ENCODE assay signal across 19 cellular contexts in genomic region chr1:37570528-37571334, GRCh38. TPM values are rescaled to one million over a fixed set of nuclear protein-coding genes. Genes with fewer than 3 reads are reported as not detected.
DNase-seq lines count a peak whose midpoint lies in the region; ATAC-seq, FAIRE-seq and TF ChIP-seq lines count a peak whose summit lies in the region.
"Had no signal": no experiment of that assay in that cellular context is flagged by ENCODE, and none has a peak within 500 bp of the region (broad histone marks: within the 10 kb centered on the region; RNA-seq: fewer than 3 reads in every experiment).

No MANE protein-coding gene starts in this region.

- ATAC-seq in T-helper 17 cell (no peak), K562 (no peak), HG03354 (IDR thresholded peaks at IDR 0.05; ENCODE audit: poor library complexity, severe bottlenecking, unreplicated experiment) (no peak)
- ATAC-seq: GM23338, PC-3 had no signal

- peaks cover 5% of the 10 kb centered on the region for H3K9me1 ChIP-seq in K562 (ENCODE audit: control insufficient read depth, insufficient read depth, low read length)

- DNase-seq in activated naive CD4-positive, alpha-beta T cell (lab: John Stamatoyannopoulos, UW) = no peak
- DNase-seq in T-helper 17 cell = no peak
- no peak for DNase-seq in activated T-helper 1 cell treated with anti-CD3 and anti-CD28 coated beads, Interleukin-12 subunit alpha, Interleukin-12 subunit beta, Interleukin-2, Interleukin-4 antibody, amounts not matched to agents 30 ng/mL and 10 ng/mL and 1 ng/mL, durations not matched to agents 14 hours and 24 hours and 36 hours (ENCODE audit: low spot score)
- DNase-seq in K562 (ENCODE audit: extremely low read depth in 1 of 4, low spot score in 3 of 4) = no peak
- no peak for DNase-seq in amniotic stem cell (lab: John Stamatoyannopoulos, UW)
- no peak for DNase-seq in GM20000 (ENCODE audit: low spot score)
- DNase-seq: Caco-2, DMS153, NCI-H1436 treated with DMSO at 0.1 percent for 48 hours, NCI-H2081, NCI-H774, PC-3 had no signal

- POLR2A ChIA-PET in K562 (lab: Yijun Ruan, JAX) = interaction anchor here (1.0 kb wide), 1 partner anchor 14 kb away, joined by 3 read pairs; no protein-coding TSS in a partner anchor

- no peaks in the 10 kb centered on the region for H3K79me2 ChIP-seq in K562 (ENCODE audit: control insufficient read depth, insufficient read depth, low read length)

- H2AFZ ChIP-seq in K562 (ENCODE audit: low read depth, low read length) = no peak overlapping the region
- H2AFZ ChIP-seq: GM23338 had no signal

- in situ Hi-C loops in K562 (cut with MboI) = no loop called here

- H3K9me3 ChIP-seq in T-helper 17 cell (ENCODE audit: control insufficient read depth, low read length, poor library complexity, severe bottlenecking) = no peaks in the 10 kb centered on the region
- H3K9me3 ChIP-seq in K562 (replicated peaks; ENCODE audit: control insufficient read depth, insufficient read depth, low read depth, low read length) = no peaks in the 10 kb centered on the region
- H3K9me3 ChIP-seq: Caco-2 had no signal

- peaks cover 97% of the 10 kb centered on the region for H3K36me3 ChIP-seq in K562 (ENCODE audit: control insufficient read depth, insufficient read depth, low read length)

- H3K9me3 Mint-ChIP-seq in activated naive CD4-positive, alpha-beta T cell treated with anti-CD3 and anti-CD28 coated beads, Interleukin-2, amount 50 U/mL, for 24 hours = no peaks in the 10 kb centered on the region
- H3K9me3 Mint-ChIP-seq in activated T-helper 1 cell treated with anti-CD3 and anti-CD28 coated beads, Interleukin-12 subunit alpha, Interleukin-12 subunit beta, Interleukin-2, Interleukin-4 antibody, amounts not matched to agents 30 ng/mL and 10 ng/mL and 1 ng/mL, durations not matched to agents 14 hours and 24 hours and 36 hours = no peaks in the 10 kb centered on the region
- H3K9me3 Mint-ChIP-seq: GM23338 had no signal

- peak overlapping the region; percentile 12 for H3K27ac Mint-ChIP-seq in activated naive CD4-positive, alpha-beta T cell treated with anti-CD3 and anti-CD28 coated beads, Interleukin-2, amount 50 U/mL, for 24 hours
- peak overlapping the region; percentile 62 for H3K27ac Mint-ChIP-seq in T-helper 17 cell
- peak overlapping the region; percentile 78 for H3K27ac Mint-ChIP-seq in activated T-helper 1 cell treated with anti-CD3 and anti-CD28 coated beads, Interleukin-12 subunit alpha, Interleukin-12 subunit beta, Interleukin-2, Interleukin-4 antibody, amounts not matched to agents 30 ng/mL and 10 ng/mL and 1 ng/mL, durations not matched to agents 14 hours and 24 hours and 36 hours
- H3K27ac Mint-ChIP-seq: GM23338 had no signal

- peaks cover 14% of the 10 kb centered on the region for H3K4me1 Mint-ChIP-seq in activated naive CD4-positive, alpha-beta T cell treated with anti-CD3 and anti-CD28 coated beads, Interleukin-2, amount 50 U/mL, for 24 hours
- H3K4me1 Mint-ChIP-seq in T-helper 17 cell = peaks cover 2% of the 10 kb centered on the region
- peaks cover 46% of the 10 kb centered on the region for H3K4me1 Mint-ChIP-seq in activated T-helper 1 cell treated with anti-CD3 and anti-CD28 coated beads, Interleukin-12 subunit alpha, Interleukin-12 subunit beta, Interleukin-2, Interleukin-4 antibody, amounts not matched to agents 30 ng/mL and 10 ng/mL and 1 ng/mL, durations not matched to agents 14 hours and 24 hours and 36 hours (ENCODE audit: low read depth)
- H3K4me1 Mint-ChIP-seq: GM23338 had no signal

- no TSS peak for BruUV-seq in K562 (replicated peaks; lab: Mats Ljungman, UMichigan)

- H3K27ac ChIP-seq in K562 (ENCODE audit: extremely low read depth, low read depth, low read length) = no peak overlapping the region
- H3K27ac ChIP-seq: HL-60 had no signal

- H4K20me1 ChIP-seq in K562 (replicated peaks; ENCODE audit: control insufficient read depth, insufficient read depth, low read length) = no peaks in the 10 kb centered on the region

- no peak for TF ChIP-seq RAD21 in K562 (CRISPR knock-in tag; conservative IDR thresholded peaks at IDR 0.05 in 1 of 2, IDR thresholded peaks at IDR 0.05 in 1 of 2)

- H3K4me3 Mint-ChIP-seq in activated naive CD4-positive, alpha-beta T cell treated with anti-CD3 and anti-CD28 coated beads, Interleukin-2, amount 50 U/mL, for 24 hours = no peak overlapping the region
- no peak overlapping the region for H3K4me3 Mint-ChIP-seq in T-helper 17 cell
- peak overlapping the region; percentile 71 for H3K4me3 Mint-ChIP-seq in activated T-helper 1 cell treated with anti-CD3 and anti-CD28 coated beads, Interleukin-12 subunit alpha, Interleukin-12 subunit beta, Interleukin-2, Interleukin-4 antibody, amounts not matched to agents 30 ng/mL and 10 ng/mL and 1 ng/mL, durations not matched to agents 14 hours and 24 hours and 36 hours
- H3K4me3 Mint-ChIP-seq: GM23338 had no signal

- no peak overlapping the region for H3K9ac ChIP-seq in K562 (ENCODE audit: insufficient read depth in 1 of 2, low read depth in 2 of 2, low read length in 2 of 2)

- intact Hi-C loops in activated T-helper 1 cell treated with anti-CD3 and anti-CD28 coated beads, Interleukin-12 subunit alpha, Interleukin-12 subunit beta, Interleukin-2, Interleukin-4 antibody, amounts not matched to agents 30 ng/mL and 10 ng/mL and 1 ng/mL, durations not matched to agents 14 hours and 24 hours and 36 hours (cut with micrococcal nuclease) = no loop called here
- intact Hi-C loops in K562 (cut with micrococcal nuclease) = no loop called here

- no peaks in the 10 kb centered on the region; a peak in 1 of 5 replicates for H3K4me1 ChIP-seq in K562 (replicated peaks in 1 of 2; ENCODE audit: control insufficient read depth in 2 of 2, insufficient read depth in 2 of 2, low read length in 2 of 2)
- H3K4me1 ChIP-seq: Caco-2 had no signal

- TF ChIP-seq POLR2A in K562 (conservative IDR thresholded peaks at IDR 0.05) = no peak

- WGBS in K562 (ENCODE audit: insufficient coverage, low coverage, missing lambda C conversion rate) = 87% methylated on average over 3 of the region's 3 CpGs

- no peak for TF ChIP-seq EP300 in K562 (IDR thresholded peaks at IDR 0.05; ENCODE audit: low read length)

- no peak for TF ChIP-seq CTCF in K562 (IDR thresholded peaks at IDR 0.05 in 2 of 3, conservative IDR thresholded peaks at IDR 0.05 in 1 of 3; ENCODE audit: insufficient read depth in 2 of 3, low read depth in 1 of 3, low read length in 3 of 3)
- TF ChIP-seq CTCF in GM20000 (IDR thresholded peaks at IDR 0.05; ENCODE audit: extremely low read depth, missing control alignments) = no peak

- peaks cover 35% of the 10 kb centered on the region for H3K36me3 Mint-ChIP-seq in activated naive CD4-positive, alpha-beta T cell treated with anti-CD3 and anti-CD28 coated beads, Interleukin-2, amount 50 U/mL, for 24 hours
- H3K36me3 Mint-ChIP-seq in T-helper 17 cell (ENCODE audit: low read depth) = peaks cover 9% of the 10 kb centered on the region
- peaks cover 82% of the 10 kb centered on the region for H3K36me3 Mint-ChIP-seq in activated T-helper 1 cell treated with anti-CD3 and anti-CD28 coated beads, Interleukin-12 subunit alpha, Interleukin-12 subunit beta, Interleukin-2, Interleukin-4 antibody, amounts not matched to agents 30 ng/mL and 10 ng/mL and 1 ng/mL, durations not matched to agents 14 hours and 24 hours and 36 hours (ENCODE audit: low read depth)

- CTCF ChIA-PET in K562 (lab: Yijun Ruan, JAX; ENCODE audit: low intra/inter-chr PET ratio) = interaction anchor here (0.6 kb wide), 1 partner anchor 90 kb away, joined by 3 read pairs; no protein-coding TSS in a partner anchor

- no peak for FAIRE-seq in K562 (lab: Jason Lieb, UNC)
- FAIRE-seq: GM12892, HTR-8/SVneo had no signal

- H3K27me3 ChIP-seq in K562 (ENCODE audit: control insufficient read depth in 2 of 2, insufficient read depth in 2 of 2, low read length in 2 of 2) = no peaks in the 10 kb centered on the region

- no peaks in the 10 kb centered on the region for H3K27me3 Mint-ChIP-seq in activated naive CD4-positive, alpha-beta T cell treated with anti-CD3 and anti-CD28 coated beads, Interleukin-2, amount 50 U/mL, for 24 hours
- no peaks in the 10 kb centered on the region for H3K27me3 Mint-ChIP-seq in T-helper 17 cell
- H3K27me3 Mint-ChIP-seq in activated T-helper 1 cell treated with anti-CD3 and anti-CD28 coated beads, Interleukin-12 subunit alpha, Interleukin-12 subunit beta, Interleukin-2, Interleukin-4 antibody, amounts not matched to agents 30 ng/mL and 10 ng/mL and 1 ng/mL, durations not matched to agents 14 hours and 24 hours and 36 hours (ENCODE audit: insufficient read depth) = no peaks in the 10 kb centered on the region

- no peak overlapping the region for H3K4me2 ChIP-seq in K562 (ENCODE audit: insufficient read depth, low read length)
- H3K4me2 ChIP-seq: GM23338 had no signal

- H3K4me3 ChIP-seq in K562 = no peak overlapping the region
- H3K4me3 ChIP-seq: GM23338 had no signal

RNA-seq across cellular contexts. Expression of gene DNALI1, which starts 14.0 kb away (rescaled TPM):
- total RNA-seq in T-helper 17 cell (not detected), K562 (2014; rRNA removed) (0.78 and 1.0 TPM in 2 replicates), K562 (2014; rRNA removed; fragmentation: Illumina TruSeq; extraction: Trizol) (0.87 and 1.1 TPM in 2 replicates), K562 (2015; rRNA removed; fragmentation: Illumina TruSeq; extraction: Trizol) (0.72 and 1.2 TPM in 2 replicates), K562 (2021) (0.89 and 2.2 TPM in 2 replicates)
- total RNA-seq in activated T-helper 1 cell treated with anti-CD3 and anti-CD28 coated beads, Interleukin-12 subunit alpha, Interleukin-12 subunit beta, Interleukin-2, Interleukin-4 antibody, amounts not matched to agents 30 ng/mL and 10 ng/mL and 1 ng/mL, durations not matched to agents 14 hours and 24 hours and 36 hours = not detected in 2 replicates
- total RNA-seq in K562 (2011; cell fraction: chromatin; rRNA removed; ENCODE audit: low replicate concordance) = 0.99 and 3.3 TPM in 2 replicates
- total RNA-seq in K562 (2011; cell fraction: nucleolus; rRNA removed) = 1.7 and 2.8 TPM in 2 replicates
- total RNA-seq in K562 (2011; cell fraction: nucleoplasm; rRNA removed) = 1.6 and 3.2 TPM in 2 replicates
- polyA plus RNA-seq in K562 (2011; rRNA removed) (1.0 and 1.2 TPM in 2 replicates), K562 (2014; fragmentation: Illumina TruSeq; extraction: Trizol) (1.3 and 1.7 TPM in 2 replicates), K562 (2014; fragmentation: Nextera tagmentation; extraction: Ambion mirVana) (1 to 10 TPM in 1 of 2 experiments, under 1 TPM in 1; 0.87 to 2.0 TPM), K562 (2014; rRNA removed) (1.5 and 5.6 TPM in 2 replicates)
- polyA plus RNA-seq in K562 (2011; cell fraction: cytosol; rRNA removed) = 0.91 and 1.5 TPM in 2 replicates
- 4.1 and 9.0 TPM in 2 replicates for polyA plus RNA-seq in K562 (2011; cell fraction: nucleus; rRNA removed)
- polyA plus RNA-seq in K562 (2012) = 2.0 and 4.5 TPM in 2 replicates
- 0.48 and 0.84 TPM in 2 replicates for polyA minus RNA-seq in K562 (2011; rRNA and poly(A)+ RNA removed)
- 0.38 and 2.1 TPM in 2 replicates for polyA minus RNA-seq in K562 (2011; cell fraction: cytosol; rRNA and poly(A)+ RNA removed)
- polyA minus RNA-seq in K562 (2011; cell fraction: nucleus; rRNA and poly(A)+ RNA removed) = 1.4 and 2.0 TPM in 2 replicates
- total RNA-seq: NCI-H460, PC-3 had no signal

RNA-seq across cellular contexts. Expression of gene SNIP1, which starts 16.6 kb away (rescaled TPM):
- total RNA-seq in T-helper 17 cell (10 to 100 TPM; 51.1 to 58.5 TPM), K562 (2014; rRNA removed) (25.7 and 25.9 TPM in 2 replicates), K562 (2014; rRNA removed; fragmentation: Illumina TruSeq; extraction: Trizol) (12.9 and 15.2 TPM in 2 replicates), K562 (2015; rRNA removed; fragmentation: Illumina TruSeq; extraction: Trizol) (15.3 and 16.6 TPM in 2 replicates), K562 (2021) (23.7 and 25.8 TPM in 2 replicates)
- total RNA-seq in activated T-helper 1 cell treated with anti-CD3 and anti-CD28 coated beads, Interleukin-12 subunit alpha, Interleukin-12 subunit beta, Interleukin-2, Interleukin-4 antibody, amounts not matched to agents 30 ng/mL and 10 ng/mL and 1 ng/mL, durations not matched to agents 14 hours and 24 hours and 36 hours = 28.1 and 30.2 TPM in 2 replicates
- total RNA-seq in K562 (2011; cell fraction: chromatin; rRNA removed; ENCODE audit: low replicate concordance) = 51.3 and 57.9 TPM in 2 replicates
- 47.7 and 48.7 TPM in 2 replicates for total RNA-seq in K562 (2011; cell fraction: nucleolus; rRNA removed)
- total RNA-seq in K562 (2011; cell fraction: nucleoplasm; rRNA removed) = 49.1 and 51.2 TPM in 2 replicates
- polyA plus RNA-seq in K562 (2011; rRNA removed) (12.0 and 13.7 TPM in 2 replicates), K562 (2014; fragmentation: Illumina TruSeq; extraction: Trizol) (11.9 and 14.6 TPM in 2 replicates), K562 (2014; fragmentation: Nextera tagmentation; extraction: Ambion mirVana) (1 to 10 TPM; 2.9 TPM), K562 (2014; rRNA removed) (11.5 and 15.4 TPM in 2 replicates)
- 6.4 and 13.1 TPM in 2 replicates for polyA plus RNA-seq in K562 (2011; cell fraction: cytosol; rRNA removed)
- polyA plus RNA-seq in K562 (2011; cell fraction: nucleus; rRNA removed) = 14.2 and 17.2 TPM in 2 replicates
- 6.4 and 8.7 TPM in 2 replicates for polyA plus RNA-seq in K562 (2012)
- polyA minus RNA-seq in K562 (2011; rRNA and poly(A)+ RNA removed) = 20.7 and 23.2 TPM in 2 replicates
- polyA minus RNA-seq in K562 (2011; cell fraction: cytosol; rRNA and poly(A)+ RNA removed) = 11.4 and 12.1 TPM in 2 replicates
- 24.5 and 45.4 TPM in 2 replicates for polyA minus RNA-seq in K562 (2011; cell fraction: nucleus; rRNA and poly(A)+ RNA removed)

RNA-seq across cellular contexts. Expression of gene GNL2, which starts 25.0 kb away (rescaled TPM):
- total RNA-seq in T-helper 17 cell (10 to 100 TPM; 54.9 to 59.9 TPM), K562 (2014; rRNA removed) (245 and 263 TPM in 2 replicates), K562 (2014; rRNA removed; fragmentation: Illumina TruSeq; extraction: Trizol) (343 and 388 TPM in 2 replicates), K562 (2015; rRNA removed; fragmentation: Illumina TruSeq; extraction: Trizol) (330 and 347 TPM in 2 replicates), K562 (2021) (145 and 156 TPM in 2 replicates)
- total RNA-seq in activated T-helper 1 cell treated with anti-CD3 and anti-CD28 coated beads, Interleukin-12 subunit alpha, Interleukin-12 subunit beta, Interleukin-2, Interleukin-4 antibody, amounts not matched to agents 30 ng/mL and 10 ng/mL and 1 ng/mL, durations not matched to agents 14 hours and 24 hours and 36 hours = 108 and 113 TPM in 2 replicates
- total RNA-seq in K562 (2011; cell fraction: chromatin; rRNA removed; ENCODE audit: low replicate concordance) = 189 and 334 TPM in 2 replicates
- 134 and 160 TPM in 2 replicates for total RNA-seq in K562 (2011; cell fraction: nucleolus; rRNA removed)
- 181 and 229 TPM in 2 replicates for total RNA-seq in K562 (2011; cell fraction: nucleoplasm; rRNA removed)
- polyA plus RNA-seq in K562 (2011; rRNA removed) (132 and 165 TPM in 2 replicates), K562 (2014; fragmentation: Illumina TruSeq; extraction: Trizol) (253 and 318 TPM in 2 replicates), K562 (2014; fragmentation: Nextera tagmentation; extraction: Ambion mirVana) (100 to 1,000 TPM; 166 to 371 TPM), K562 (2014; rRNA removed) (205 and 232 TPM in 2 replicates)
- 37.0 and 52.4 TPM in 2 replicates for polyA plus RNA-seq in K562 (2011; cell fraction: cytosol; rRNA removed)
- 99.3 and 135 TPM in 2 replicates for polyA plus RNA-seq in K562 (2011; cell fraction: nucleus; rRNA removed)
- 109 and 153 TPM in 2 replicates for polyA plus RNA-seq in K562 (2012)
- 223 and 224 TPM in 2 replicates for polyA minus RNA-seq in K562 (2011; rRNA and poly(A)+ RNA removed)
- 118 and 127 TPM in 2 replicates for polyA minus RNA-seq in K562 (2011; cell fraction: cytosol; rRNA and poly(A)+ RNA removed)
- polyA minus RNA-seq in K562 (2011; cell fraction: nucleus; rRNA and poly(A)+ RNA removed) = 104 and 173 TPM in 2 replicates

RNA-seq across cellular contexts. Expression of gene MEAF6, which starts 56.2 kb away (rescaled TPM):
- total RNA-seq in T-helper 17 cell (10 to 100 TPM; 54.7 to 58.0 TPM), K562 (2014; rRNA removed) (111 and 137 TPM in 2 replicates), K562 (2014; rRNA removed; fragmentation: Illumina TruSeq; extraction: Trizol) (95.0 and 113 TPM in 2 replicates), K562 (2015; rRNA removed; fragmentation: Illumina TruSeq; extraction: Trizol) (89.2 and 92.3 TPM in 2 replicates), K562 (2021) (86.4 and 93.8 TPM in 2 replicates)
- total RNA-seq in activated T-helper 1 cell treated with anti-CD3 and anti-CD28 coated beads, Interleukin-12 subunit alpha, Interleukin-12 subunit beta, Interleukin-2, Interleukin-4 antibody, amounts not matched to agents 30 ng/mL and 10 ng/mL and 1 ng/mL, durations not matched to agents 14 hours and 24 hours and 36 hours = 102 and 103 TPM in 2 replicates
- 74.7 and 79.0 TPM in 2 replicates for total RNA-seq in K562 (2011; cell fraction: chromatin; rRNA removed; ENCODE audit: low replicate concordance)
- total RNA-seq in K562 (2011; cell fraction: nucleolus; rRNA removed) = 41.5 and 45.5 TPM in 2 replicates
- 60.9 and 81.0 TPM in 2 replicates for total RNA-seq in K562 (2011; cell fraction: nucleoplasm; rRNA removed)
- polyA plus RNA-seq in K562 (2011; rRNA removed) (70.0 and 77.3 TPM in 2 replicates), K562 (2014; fragmentation: Illumina TruSeq; extraction: Trizol) (118 and 151 TPM in 2 replicates), K562 (2014; fragmentation: Nextera tagmentation; extraction: Ambion mirVana) (10 to 100 TPM; 55.0 to 66.3 TPM), K562 (2014; rRNA removed) (109 and 110 TPM in 2 replicates)
- polyA plus RNA-seq in K562 (2011; cell fraction: cytosol; rRNA removed) = 37.7 and 68.5 TPM in 2 replicates
- 50.0 and 63.0 TPM in 2 replicates for polyA plus RNA-seq in K562 (2011; cell fraction: nucleus; rRNA removed)
- 67.6 and 77.9 TPM in 2 replicates for polyA plus RNA-seq in K562 (2012)
- polyA minus RNA-seq in K562 (2011; rRNA and poly(A)+ RNA removed) = 36.0 and 44.0 TPM in 2 replicates
- 20.2 and 28.3 TPM in 2 replicates for polyA minus RNA-seq in K562 (2011; cell fraction: cytosol; rRNA and poly(A)+ RNA removed)
- polyA minus RNA-seq in K562 (2011; cell fraction: nucleus; rRNA and poly(A)+ RNA removed) = 30.8 and 52.4 TPM in 2 replicates

Comparison
In these comparisons a context has a peak if more than half of its experiments do, and no peak if none do; other contexts are left out.
1. H3K27ac Mint-ChIP-seq: peak in every context shown above with its lines; median percentile 78 in activated T-helper 1 cell treated with anti-CD3 and anti-CD28 coated beads, Interleukin-12 subunit alpha, Interleukin-12 subunit beta, Interleukin-2, Interleukin-4 antibody, amounts not matched to agents 30 ng/mL and 10 ng/mL and 1 ng/mL, durations not matched to agents 14 hours and 24 hours and 36 hours; 62 in T-helper 17 cell; 12 in activated naive CD4-positive, alpha-beta T cell treated with anti-CD3 and anti-CD28 coated beads, Interleukin-2, amount 50 U/mL, for 24 hours.